ENCODE assay signal across 17 cellular contexts in the genomic region with DNA sequence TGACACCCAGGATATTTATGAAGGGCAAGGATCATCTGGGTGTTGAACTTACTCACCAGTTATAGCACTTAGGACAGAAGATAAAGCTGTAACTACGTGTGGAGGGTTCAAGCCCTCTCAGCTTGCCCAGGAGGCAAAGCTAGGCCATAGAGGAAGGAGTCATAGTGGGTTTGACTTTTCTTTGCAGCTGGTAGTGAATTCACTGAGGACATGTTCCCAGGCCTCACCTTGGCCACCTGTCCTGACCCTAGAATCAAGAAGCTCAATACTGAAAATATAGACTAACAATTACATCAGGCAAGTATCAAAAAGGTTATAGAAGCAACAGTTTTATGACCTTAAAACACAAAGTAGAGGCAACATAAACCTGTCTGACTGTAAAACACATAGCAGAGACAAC.
DNase-seq lines count a peak whose midpoint lies in the region; ATAC-seq and TF ChIP-seq lines count a peak whose summit lies in the region.
"Had no signal": no experiment of that assay in that cellular context is flagged by ENCODE, and none has a peak within 500 bp of the region (broad histone marks: within the 10 kb centered on the region; RNA-seq: fewer than 3 reads in every experiment).

No MANE protein-coding gene starts in this region.

- H3K4me1 Mint-ChIP-seq in GM23338, result peaks cover 12% of the 10 kb centered on the region
- H3K4me1 Mint-ChIP-seq in WTC11, result peaks cover 20% of the 10 kb centered on the region
- H3K4me1 Mint-ChIP-seq: CD14-positive monocyte; CD4-positive, alpha-beta memory T cell had no signal

- DNase-seq in GM23338 (ENCODE audit: low spot score), result no peak
- DNase-seq in WTC11 (ENCODE audit: low spot score), result no peak
- no peak for DNase-seq in activated CD4-positive, alpha-beta T cell treated with anti-CD3 and anti-CD28 coated beads for 1 hour
- no peak for DNase-seq in heart left ventricle
- DNase-seq: 8988T; CD4-positive, alpha-beta memory T cell; DMS153; DMS79; GDM1; H7; IMR-90 had no signal

- CTCF ChIA-PET in WTC11 (lab: Charles Lee), result interaction anchor here (1.6 kb wide), 1 partner anchor 19 kb away, joined by 4 read pairs; no protein-coding TSS in a partner anchor

- H4K20me1 ChIP-seq in GM23338 (replicated peaks; ENCODE audit: insufficient read depth), result no peaks in the 10 kb centered on the region
- H4K20me1 ChIP-seq: BLaER1 had no signal

- H3K27me3 Mint-ChIP-seq in GM23338 (ENCODE audit: insufficient read depth, low read depth, poor library complexity), result no peaks in the 10 kb centered on the region
- H3K27me3 Mint-ChIP-seq in WTC11 (ENCODE audit: low read depth), result peaks cover 22% of the 10 kb centered on the region
- H3K27me3 Mint-ChIP-seq: CD4-positive, alpha-beta memory T cell had no signal

- H3K27ac Mint-ChIP-seq in GM23338, result peak overlapping the region; percentile 91
- peak overlapping the region; percentile 80 for H3K27ac Mint-ChIP-seq in WTC11
- H3K27ac Mint-ChIP-seq: CD14-positive monocyte; CD4-positive, alpha-beta memory T cell had no signal

- H3K9me2 ChIP-seq in GM23338 (ENCODE audit: insufficient read depth), result no peaks in the 10 kb centered on the region

- peak overlapping the region; percentile 22; the same call in 1 of the 2 replicates for H3K4me2 ChIP-seq in GM23338
- H3K4me2 ChIP-seq: BLaER1 had no signal

- POLR2A ChIA-PET in WTC11 (lab: Charles Lee), result no interaction called here

- H2AFZ ChIP-seq in GM23338, result no peak overlapping the region

- H3K36me3 ChIP-seq in GM23338 (ENCODE audit: insufficient read depth) (no peaks in the 10 kb centered on the region), HUES48 (ENCODE audit: control insufficient read depth, insufficient read depth, low read length) (no peaks in the 10 kb centered on the region), iPS-18a (ENCODE audit: control insufficient read depth, low read depth, low read length) (no peaks in the 10 kb centered on the region), heart left ventricle (no peaks in the 10 kb centered on the region)
- H3K36me3 ChIP-seq: BLaER1 had no signal

- H3K4me3 Mint-ChIP-seq in GM23338 (no peak overlapping the region), WTC11 (0 out of 2 replicates have a peak overlapping the region, but pooled peaks have one; percentile 16)
- H3K4me3 Mint-ChIP-seq: CD14-positive monocyte; CD4-positive, alpha-beta memory T cell had no signal

- no peak overlapping the region for H3K4me3 ChIP-seq in GM23338
- H3K4me3 ChIP-seq in HUES48 (ENCODE audit: low read depth, low read length), result no peak overlapping the region
- H3K4me3 ChIP-seq in iPS-18a (ENCODE audit: low read length), result peak overlapping the region; percentile 13
- no peak overlapping the region for H3K4me3 ChIP-seq in heart left ventricle
- H3K4me3 ChIP-seq: BLaER1, K562 had no signal

- H3K9me3 ChIP-seq in HUES48 (ENCODE audit: control insufficient read depth, insufficient read depth, low read length) (peaks cover 20% of the 10 kb centered on the region), iPS-18a (ENCODE audit: control insufficient read depth, low read depth, low read length) (no peaks in the 10 kb centered on the region), heart left ventricle (no peaks in the 10 kb centered on the region)
- H3K9me3 ChIP-seq: BLaER1 had no signal

- peaks cover 27% of the 10 kb centered on the region for H3K9me3 Mint-ChIP-seq in GM23338
- H3K9me3 Mint-ChIP-seq in WTC11, result peaks cover 28% of the 10 kb centered on the region

- H3K9ac ChIP-seq in HUES48 (ENCODE audit: low read depth, low read length) (no peak overlapping the region), iPS-18a (ENCODE audit: low read length) (no peak overlapping the region)
- H3K9ac ChIP-seq: BLaER1 had no signal

- no peak for TF ChIP-seq POLR2A in heart left ventricle (IDR thresholded peaks at IDR 0.05)

- H3K27me3 ChIP-seq in GM23338 (ENCODE audit: insufficient read depth) (no peaks in the 10 kb centered on the region), HUES48 (ENCODE audit: control insufficient read depth, insufficient read depth, low read length) (no peaks in the 10 kb centered on the region), iPS-18a (ENCODE audit: control insufficient read depth, insufficient read depth, low read length) (no peaks in the 10 kb centered on the region), heart left ventricle (no peaks in the 10 kb centered on the region)
- H3K27me3 ChIP-seq: BLaER1 had no signal

- intact Hi-C loops in heart left ventricle (cut with DNase I), result no loop called here

- H3K27ac ChIP-seq in GM23338 (ENCODE audit: low read depth) (peak overlapping the region; percentile 21), HUES48 (ENCODE audit: low read depth, low read length) (peak overlapping the region; percentile 83), iPS-18a (ENCODE audit: low read length) (peak overlapping the region; percentile 67), heart left ventricle (no peak overlapping the region)
- H3K27ac ChIP-seq: BLaER1 had no signal

- peak; percentile 54 for ATAC-seq in GM23338
- peak; percentile 67 for ATAC-seq in WTC11
- no peak for ATAC-seq in heart left ventricle
- no peak for ATAC-seq in GM21619 (IDR thresholded peaks at IDR 0.05; ENCODE audit: unreplicated experiment)
- ATAC-seq: K562 had no signal

- TF ChIP-seq CTCF in GM23338 (conservative IDR thresholded peaks at IDR 0.05; ENCODE audit: low read depth in 2 of 2) (no peak), WTC11 (IDR thresholded peaks at IDR 0.05) (no peak), heart left ventricle (IDR thresholded peaks at IDR 0.05) (no peak)

- WGBS in heart left ventricle, 4 donors, result 21 to 42% (median 42%) methylated on average over 1 of the region's 1 CpG

- H3K4me1 ChIP-seq in GM23338 (ENCODE audit: insufficient read depth) (peaks cover 16% of the 10 kb centered on the region), HUES48 (ENCODE audit: control insufficient read depth, insufficient read depth, low read length) (peaks cover 18% of the 10 kb centered on the region), iPS-18a (ENCODE audit: control insufficient read depth, low read depth, low read length) (peaks cover 10% of the 10 kb centered on the region), heart left ventricle (no peaks in the 10 kb centered on the region)
- H3K4me1 ChIP-seq: BLaER1 had no signal

- peaks cover 30% of the 10 kb centered on the region for H3K36me3 Mint-ChIP-seq in GM23338 (ENCODE audit: low read depth)
- peaks cover 28% of the 10 kb centered on the region for H3K36me3 Mint-ChIP-seq in WTC11
- H3K36me3 Mint-ChIP-seq: CD14-positive monocyte; CD4-positive, alpha-beta memory T cell had no signal

- H3K79me2 ChIP-seq in GM23338 (replicated peaks; ENCODE audit: insufficient read depth), result no peaks in the 10 kb centered on the region

- H3F3A ChIP-seq in GM23338 (replicated peaks; ENCODE audit: low read depth), result no peaks in the 10 kb centered on the region

TF ChIP-seq in GM23338, 12 proteins besides CTCF, POLR2A, EP300 and RAD21 (continues in another document):
- TF ChIP-seq, protein P1, sequence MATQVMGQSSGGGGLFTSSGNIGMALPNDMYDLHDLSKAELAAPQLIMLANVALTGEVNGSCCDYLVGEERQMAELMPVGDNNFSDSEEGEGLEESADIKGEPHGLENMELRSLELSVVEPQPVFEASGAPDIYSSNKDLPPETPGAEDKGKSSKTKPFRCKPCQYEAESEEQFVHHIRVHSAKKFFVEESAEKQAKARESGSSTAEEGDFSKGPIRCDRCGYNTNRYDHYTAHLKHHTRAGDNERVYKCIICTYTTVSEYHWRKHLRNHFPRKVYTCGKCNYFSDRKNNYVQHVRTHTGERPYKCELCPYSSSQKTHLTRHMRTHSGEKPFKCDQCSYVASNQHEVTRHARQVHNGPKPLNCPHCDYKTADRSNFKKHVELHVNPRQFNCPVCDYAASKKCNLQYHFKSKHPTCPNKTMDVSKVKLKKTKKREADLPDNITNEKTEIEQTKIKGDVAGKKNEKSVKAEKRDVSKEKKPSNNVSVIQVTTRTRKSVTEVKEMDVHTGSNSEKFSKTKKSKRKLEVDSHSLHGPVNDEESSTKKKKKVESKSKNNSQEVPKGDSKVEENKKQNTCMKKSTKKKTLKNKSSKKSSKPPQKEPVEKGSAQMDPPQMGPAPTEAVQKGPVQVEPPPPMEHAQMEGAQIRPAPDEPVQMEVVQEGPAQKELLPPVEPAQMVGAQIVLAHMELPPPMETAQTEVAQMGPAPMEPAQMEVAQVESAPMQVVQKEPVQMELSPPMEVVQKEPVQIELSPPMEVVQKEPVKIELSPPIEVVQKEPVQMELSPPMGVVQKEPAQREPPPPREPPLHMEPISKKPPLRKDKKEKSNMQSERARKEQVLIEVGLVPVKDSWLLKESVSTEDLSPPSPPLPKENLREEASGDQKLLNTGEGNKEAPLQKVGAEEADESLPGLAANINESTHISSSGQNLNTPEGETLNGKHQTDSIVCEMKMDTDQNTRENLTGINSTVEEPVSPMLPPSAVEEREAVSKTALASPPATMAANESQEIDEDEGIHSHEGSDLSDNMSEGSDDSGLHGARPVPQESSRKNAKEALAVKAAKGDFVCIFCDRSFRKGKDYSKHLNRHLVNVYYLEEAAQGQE (IDR thresholded peaks at IDR 0.05; ENCODE audit: unreplicated experiment), result no peak
- TF ChIP-seq ZNF331 (CRISPR knock-in tag; IDR thresholded peaks at IDR 0.05; ENCODE audit: low read depth), result no peak

TF ChIP-seq in WTC11, 78 proteins besides CTCF, POLR2A, EP300 and RAD21 (continues in another document):
- TF ChIP-seq JAZF1 (CRISPR knock-in tag; IDR thresholded peaks at IDR 0.05) (no peak), NFE2L1 (CRISPR knock-in tag; IDR thresholded peaks at IDR 0.05) (no peak), IRF2 (CRISPR knock-in tag; IDR thresholded peaks at IDR 0.05; ENCODE audit: borderline replicate concordance, low read depth) (no peak), CBFB (CRISPR knock-in tag; IDR thresholded peaks at IDR 0.05; ENCODE audit: low read depth) (no peak)
- TF ChIP-seq, protein P2, sequence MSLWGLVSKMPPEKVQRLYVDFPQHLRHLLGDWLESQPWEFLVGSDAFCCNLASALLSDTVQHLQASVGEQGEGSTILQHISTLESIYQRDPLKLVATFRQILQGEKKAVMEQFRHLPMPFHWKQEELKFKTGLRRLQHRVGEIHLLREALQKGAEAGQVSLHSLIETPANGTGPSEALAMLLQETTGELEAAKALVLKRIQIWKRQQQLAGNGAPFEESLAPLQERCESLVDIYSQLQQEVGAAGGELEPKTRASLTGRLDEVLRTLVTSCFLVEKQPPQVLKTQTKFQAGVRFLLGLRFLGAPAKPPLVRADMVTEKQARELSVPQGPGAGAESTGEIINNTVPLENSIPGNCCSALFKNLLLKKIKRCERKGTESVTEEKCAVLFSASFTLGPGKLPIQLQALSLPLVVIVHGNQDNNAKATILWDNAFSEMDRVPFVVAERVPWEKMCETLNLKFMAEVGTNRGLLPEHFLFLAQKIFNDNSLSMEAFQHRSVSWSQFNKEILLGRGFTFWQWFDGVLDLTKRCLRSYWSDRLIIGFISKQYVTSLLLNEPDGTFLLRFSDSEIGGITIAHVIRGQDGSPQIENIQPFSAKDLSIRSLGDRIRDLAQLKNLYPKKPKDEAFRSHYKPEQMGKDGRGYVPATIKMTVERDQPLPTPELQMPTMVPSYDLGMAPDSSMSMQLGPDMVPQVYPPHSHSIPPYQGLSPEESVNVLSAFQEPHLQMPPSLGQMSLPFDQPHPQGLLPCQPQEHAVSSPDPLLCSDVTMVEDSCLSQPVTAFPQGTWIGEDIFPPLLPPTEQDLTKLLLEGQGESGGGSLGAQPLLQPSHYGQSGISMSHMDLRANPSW (CRISPR knock-in tag; conservative IDR thresholded peaks at IDR 0.05; ENCODE audit: low read depth), result no peak

Comparison
In these comparisons a context has a peak if more than half of its experiments do, and no peak if none do; other contexts are left out.
1. ATAC-seq: peak in GM23338 (single experiment) and WTC11 (single experiment); none in heart left ventricle (0 of 4) and GM21619 (single experiment).
2. H3K27ac ChIP-seq: peak in GM23338 (single experiment), HUES48 (single experiment) and iPS-18a (single experiment); none in heart left ventricle (0 of 12).